In the genomic region with DNA sequence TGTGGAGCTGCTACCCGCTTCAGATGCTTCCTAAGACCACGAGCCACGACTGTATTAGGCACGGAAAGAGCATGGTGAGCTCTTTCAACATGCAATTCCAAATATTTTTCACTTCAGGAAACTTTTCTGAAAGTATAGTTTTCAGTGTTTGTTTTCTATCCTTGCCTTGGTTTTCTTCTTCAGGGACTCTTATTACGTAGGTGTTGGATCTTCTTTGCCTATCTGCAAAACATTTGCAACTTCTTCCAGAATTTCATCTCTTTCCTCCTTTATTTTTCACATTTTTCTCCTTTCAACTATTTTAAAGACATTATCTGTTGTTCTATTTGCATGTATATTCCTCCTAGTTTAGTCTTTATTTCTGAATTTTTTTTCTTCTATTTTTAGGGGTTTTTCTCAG, we compare ENCODE assay signal across 28 cellular contexts.
"Had no signal": no experiment of that assay in that cellular context is flagged by ENCODE, and none has a peak within 500 bp of the region (broad histone marks: within the 10 kb centered on the region; RNA-seq: fewer than 3 reads in every experiment).

No MANE protein-coding gene starts in this region.

- H3K27ac ChIP-seq: stomach, suprapubic skin, testis, thoracic aorta, thyroid gland, tibial artery, tibial nerve, transverse colon, upper lobe of left lung, uterus, vagina had no signal

- H3K4me3 Mint-ChIP-seq: stimulated activated effector memory CD8-positive, alpha-beta T cell treated with anti-CD3 and anti-CD28 coated beads, Interleukin-12 subunit alpha, Interleukin-12 subunit beta, amount 100 ng/mL, for 72 hours; stimulated activated memory B cell treated with anti-CD40 and anti-IgM and Interleukin-4, amounts not matched to agents 10 μg/mL and 1 μg/mL and 100 μg/mL, for 72 hours; stimulated activated naive B cell treated with anti-CD40 and anti-IgM and Interleukin-4, amounts not matched to agents 10 μg/mL and 1 μg/mL and 100 μg/mL, for 72 hours; stimulated activated naive CD8-positive, alpha-beta T cell treated with anti-CD3 and anti-CD28 coated beads, Interleukin-15, amount 100 ng/mL, for 72 hours; stimulated activated naive CD8-positive, alpha-beta T cell treated with anti-CD3 and anti-CD28 coated beads, Interleukin-15, Interleukin-2, amounts not matched to agents 100 ng/mL and 50 ng/mL, for 24 hours; type B pancreatic cell had no signal

- FAIRE-seq: urothelium cell line had no signal

- H3K36me3 Mint-ChIP-seq: stimulated activated effector memory CD8-positive, alpha-beta T cell treated with anti-CD3 and anti-CD28 coated beads, Interleukin-12 subunit alpha, Interleukin-12 subunit beta, amount 100 ng/mL, for 72 hours; type B pancreatic cell had no signal

- H3K4me1 ChIP-seq: stomach, suprapubic skin, testis, thyroid gland, tibial artery, tibial nerve, transverse colon, upper lobe of left lung, uterus, vagina had no signal

- H3K27ac Mint-ChIP-seq: stimulated activated effector memory CD8-positive, alpha-beta T cell treated with anti-CD3 and anti-CD28 coated beads, Interleukin-12 subunit alpha, Interleukin-12 subunit beta, amount 100 ng/mL, for 72 hours; stimulated activated memory B cell treated with anti-CD40 and anti-IgM and Interleukin-4, amounts not matched to agents 10 μg/mL and 1 μg/mL and 100 μg/mL, for 72 hours; stimulated activated naive B cell treated with anti-CD40 and anti-IgM and Interleukin-4, amounts not matched to agents 10 μg/mL and 1 μg/mL and 100 μg/mL, for 72 hours; stimulated activated naive CD8-positive, alpha-beta T cell treated with anti-CD3 and anti-CD28 coated beads, Interleukin-15, amount 100 ng/mL, for 72 hours; stimulated activated naive CD8-positive, alpha-beta T cell treated with anti-CD3 and anti-CD28 coated beads, Interleukin-15, Interleukin-2, amounts not matched to agents 100 ng/mL and 50 ng/mL, for 24 hours; type B pancreatic cell had no signal

- H3K27me3 ChIP-seq: testis, thyroid gland, tibial artery, tibial nerve, upper lobe of left lung, uterus, vagina had no signal

- H3K4me3 ChIP-seq: stomach, suprapubic skin, testis, thoracic aorta, thyroid gland, tibial artery, tibial nerve, transverse colon, upper lobe of left lung, uterus, vagina had no signal

- DNase-seq: stimulated activated CD4-positive, alpha-beta T cell treated with anti-CD3 and anti-CD28 coated beads, Interleukin-2, amount 100 ng/mL, for 48 hours; stimulated activated CD4-positive, alpha-beta T cell treated with anti-CD3 and anti-CD28 coated beads, Interleukin-4, amount 100 ng/mL, for 1 hour; stimulated activated CD4-positive, alpha-beta T cell treated with anti-CD3 and anti-CD28 coated beads, Interleukin-4, amount 100 ng/mL, for 24 hours; stimulated activated CD4-positive, alpha-beta T cell treated with anti-CD3 and anti-CD28 coated beads, Interleukin-4, amount 100 ng/mL, for 4 hours; stimulated activated CD8-positive, alpha-beta memory T cell treated with anti-CD3 and anti-CD28 coated beads, Interleukin-4, amount 100 ng/mL, for 48 hours; stimulated activated naive B cell treated with anti-CD40 and anti-IgM and Interleukin-4, amounts not matched to agents 10 μg/mL and 1 μg/mL and 100 μg/mL, for 72 hours; stimulated activated naive CD4-positive, alpha-beta T cell; stimulated activated naive CD4-positive, alpha-beta T cell treated with Interleukin-2 at 50 U/mL for 16 hours; stimulated activated naive CD8-positive, alpha-beta T cell treated with anti-CD3 and anti-CD28 coated beads, Interleukin-15, amount 100 ng/mL, for 72 hours; stimulated activated naive CD8-positive, alpha-beta T cell treated with anti-CD3 and anti-CD28 coated beads, Interleukin-15, Interleukin-2, amounts not matched to agents 100 U/mL and 50 U/mL, for 24 hours; stomach; substantia nigra; testis; thyroid gland; tibial artery; transverse colon; trophoblast cell; upper lobe of left lung; uterus had no signal

- H3K36me3 ChIP-seq: stomach, suprapubic skin, thoracic aorta, thyroid gland, tibial artery, tibial nerve, transverse colon, upper lobe of left lung, uterus, vagina had no signal

- H3K4me1 Mint-ChIP-seq: stimulated activated effector memory CD8-positive, alpha-beta T cell treated with anti-CD3 and anti-CD28 coated beads, Interleukin-12 subunit alpha, Interleukin-12 subunit beta, amount 100 ng/mL, for 72 hours; stimulated activated memory B cell treated with anti-CD40 and anti-IgM and Interleukin-4, amounts not matched to agents 10 μg/mL and 1 μg/mL and 100 μg/mL, for 72 hours; stimulated activated naive B cell treated with anti-CD40 and anti-IgM and Interleukin-4, amounts not matched to agents 10 μg/mL and 1 μg/mL and 100 μg/mL, for 72 hours; stimulated activated naive CD8-positive, alpha-beta T cell treated with anti-CD3 and anti-CD28 coated beads, Interleukin-15, amount 100 ng/mL, for 72 hours had no signal

- ATAC-seq: stimulated activated effector memory CD8-positive, alpha-beta T cell treated with anti-CD3 and anti-CD28 coated beads, Interleukin-12 subunit alpha, Interleukin-12 subunit beta, amount 100 ng/mL, for 72 hours; stimulated activated memory B cell treated with anti-CD40 and anti-IgM and Interleukin-4, amounts not matched to agents 10 μg/mL and 1 μg/mL and 100 μg/mL, for 72 hours; stimulated activated naive B cell treated with anti-CD40 and anti-IgM and Interleukin-4, amounts not matched to agents 10 μg/mL and 1 μg/mL and 100 μg/mL, for 72 hours; stimulated activated naive CD8-positive, alpha-beta T cell treated with anti-CD3 and anti-CD28 coated beads, Interleukin-15, amount 100 ng/mL, for 72 hours; stimulated activated naive CD8-positive, alpha-beta T cell treated with anti-CD3 and anti-CD28 coated beads, Interleukin-15, Interleukin-2, amounts not matched to agents 100 U/mL and 50 U/mL, for 24 hours had no signal

- H3K9me3 ChIP-seq: testis, thyroid gland, uterus, vagina had no signal
